ENCODE assay signal across 27 cellular contexts in genomic region chr17:31197991-31198390, GRCh38.
DNase-seq lines count a peak whose midpoint lies in the region; ATAC-seq and TF ChIP-seq lines count a peak whose summit lies in the region.
"Had no signal": no experiment of that assay in that cellular context is flagged by ENCODE, and none has a peak within 500 bp of the region (broad histone marks: within the 10 kb centered on the region; RNA-seq: fewer than 3 reads in every experiment).

No MANE protein-coding gene starts in this region.

- TF ChIP-seq EP300 in SK-N-SH (IDR thresholded peaks at IDR 0.05; ENCODE audit: borderline replicate concordance in 1 of 2, low read depth in 1 of 2, low read length in 1 of 2) (no peak), sigmoid colon (IDR thresholded peaks at IDR 0.05) (no peak)

- CTCF ChIA-PET in SK-N-SH (lab: Yijun Ruan, JAX) (no interaction called here), WTC11 (lab: Charles Lee) (no interaction called here)

- H2AFZ ChIP-seq in SK-N-SH (ENCODE audit: low read depth) = no peak overlapping the region
- H2AFZ ChIP-seq: neural progenitor cell had no signal

- ATAC-seq in SK-N-SH treated with all-trans-retinoic acid at 6 μM for 48 hours (no peak), WTC11 (no peak)
- ATAC-seq: activated naive CD4-positive, alpha-beta T cell treated with anti-CD3 and anti-CD28 coated beads, Interleukin-2, amount 50 U/mL, for 72 hours; CD8-positive, alpha-beta T cell; gastroesophageal sphincter had no signal

- TF ChIP-seq CTCF in SK-N-SH (IDR thresholded peaks at IDR 0.05) (no peak), WTC11 (IDR thresholded peaks at IDR 0.05) (no peak), fibroblast of the aortic adventitia (IDR thresholded peaks at IDR 0.05; ENCODE audit: insufficient read depth, low read length) (no peak), sigmoid colon (IDR thresholded peaks at IDR 0.05) (no peak)

- H3K9me3 ChIP-seq in SK-N-SH (no peaks in the 10 kb centered on the region), sigmoid colon (no peaks in the 10 kb centered on the region)
- H3K9me3 ChIP-seq: gastroesophageal sphincter, prostate gland had no signal

- WGBS in SK-N-SH (ENCODE audit: low lambda C conversion rate) = 97% methylated on average over 1 of the region's 1 CpG
- WGBS in sigmoid colon, 2 donors = 96 to 97% methylated on average over 1 of the region's 1 CpG

- intact Hi-C loops in sigmoid colon (cut with DNase I) = no loop called here

- H3K79me2 ChIP-seq in SK-N-SH (ENCODE audit: insufficient read depth) = peaks cover 34% of the 10 kb centered on the region

- H3K9ac ChIP-seq in SK-N-SH = no peak overlapping the region
- H3K9ac ChIP-seq: neural progenitor cell had no signal

- peaks cover 17 to 46% of the 10 kb centered on the region in 2 experiments for H3K36me3 ChIP-seq in SK-N-SH (replicated peaks in 1 of 2; ENCODE audit: control insufficient read depth in 1 of 2, insufficient read depth in 2 of 2, low read length in 1 of 2)
- no peaks in the 10 kb centered on the region for H3K36me3 ChIP-seq in sigmoid colon
- H3K36me3 ChIP-seq: prostate gland had no signal

- H3K27ac ChIP-seq in SK-N-SH (ENCODE audit: low read depth in 2 of 2, low read length in 1 of 2) (peak overlapping the region in 1 of 2 experiments; percentile 13; a peak in 1 of 4 replicates), sigmoid colon (no peak overlapping the region)
- H3K27ac ChIP-seq: gastroesophageal sphincter, HL-60, neural progenitor cell, prostate gland had no signal

- no peak for TF ChIP-seq RAD21 in SK-N-SH (IDR thresholded peaks at IDR 0.05; ENCODE audit: low read length)

- H3K4me1 Mint-ChIP-seq in WTC11 = no peaks in the 10 kb centered on the region
- H3K4me1 Mint-ChIP-seq: activated B cell treated with CpG ODN at 0.5 μM for 24 hours, neural progenitor cell had no signal

- H3K4me2 ChIP-seq in SK-N-SH = no peak overlapping the region
- H3K4me2 ChIP-seq: neural progenitor cell had no signal

- POLR2A ChIA-PET in SK-N-SH (lab: Yijun Ruan, JAX) (no interaction called here), WTC11 (lab: Charles Lee) (no interaction called here)

- peaks cover 30% of the 10 kb centered on the region for H3F3A ChIP-seq in SK-N-SH (replicated peaks; ENCODE audit: insufficient read depth)

- no peak overlapping the region for H3K4me3 Mint-ChIP-seq in WTC11
- H3K4me3 Mint-ChIP-seq: activated B cell treated with CpG ODN at 0.5 μM for 24 hours; CD8-positive, alpha-beta T cell; neural progenitor cell; type B pancreatic cell had no signal

- peaks cover 5% of the 10 kb centered on the region; the same call in 1 of the 2 replicates for H4K20me1 ChIP-seq in SK-N-SH (ENCODE audit: insufficient read depth)

- peak overlapping the region; percentile 4; the same call in 1 of the 2 replicates for H3K27ac Mint-ChIP-seq in WTC11
- H3K27ac Mint-ChIP-seq: activated B cell treated with CpG ODN at 0.5 μM for 24 hours; activated naive CD4-positive, alpha-beta T cell treated with anti-CD3 and anti-CD28 coated beads, Interleukin-2, amount 50 U/mL, for 72 hours; activated T-helper 2 cell treated with anti-CD3 and anti-CD28 coated beads, Interferon-gamma antibody, Interleukin-2, Interleukin-4, amounts not matched to agents 10 μg/mL and 5 μg/mL and 100 μg/mL, durations not matched to agents 14 hours and 24 hours and 36 hours; CD8-positive, alpha-beta T cell; neural progenitor cell; type B pancreatic cell had no signal

- no peaks in the 10 kb centered on the region for H3K27me3 Mint-ChIP-seq in WTC11 (ENCODE audit: low read depth)
- H3K27me3 Mint-ChIP-seq: activated B cell treated with CpG ODN at 0.5 μM for 24 hours, type B pancreatic cell had no signal

- H3K4me1 ChIP-seq in SK-N-SH (ENCODE audit: control insufficient read depth in 1 of 2, insufficient read depth in 2 of 2, low read depth in 1 of 2, low read length in 1 of 2) (no peaks in the 10 kb centered on the region; a peak in 3 of 4 replicates), sigmoid colon (peaks cover 0 to 3% (median 0%) of the 10 kb centered on the region in 4 donors)
- H3K4me1 ChIP-seq: gastroesophageal sphincter, neural progenitor cell, prostate gland had no signal

- no peaks in the 10 kb centered on the region for H3K9me2 ChIP-seq in SK-N-SH

- H3K27me3 ChIP-seq in SK-N-SH (ENCODE audit: insufficient read depth) (no peaks in the 10 kb centered on the region), sigmoid colon (no peaks in the 10 kb centered on the region)
- H3K27me3 ChIP-seq: gastroesophageal sphincter, neural progenitor cell had no signal

- H3K9me3 Mint-ChIP-seq in WTC11 = 0 out of 2 replicates have a peak, but pooled peaks cover 4% of the 10 kb centered on the region
- H3K9me3 Mint-ChIP-seq: activated naive CD4-positive, alpha-beta T cell treated with anti-CD3 and anti-CD28 coated beads, Interleukin-2, amount 50 U/mL, for 72 hours; activated T-helper 2 cell treated with anti-CD3 and anti-CD28 coated beads, Interferon-gamma antibody, Interleukin-2, Interleukin-4, amounts not matched to agents 10 μg/mL and 5 μg/mL and 100 μg/mL, durations not matched to agents 14 hours and 24 hours and 36 hours; CD8-positive, alpha-beta T cell; type B pancreatic cell had no signal

- no peaks in the 10 kb centered on the region for H3K36me3 Mint-ChIP-seq in WTC11
- H3K36me3 Mint-ChIP-seq: activated naive CD4-positive, alpha-beta T cell treated with anti-CD3 and anti-CD28 coated beads, Interleukin-2, amount 50 U/mL, for 72 hours had no signal

- TF ChIP-seq POLR2A in sigmoid colon (IDR thresholded peaks at IDR 0.05) = no peak

- no peak overlapping the region for H3K4me3 ChIP-seq in SK-N-SH (ENCODE audit: low read depth in 2 of 2, low read length in 1 of 2)
- no peak overlapping the region for H3K4me3 ChIP-seq in fibroblast of the aortic adventitia (ENCODE audit: low read depth, low read length)
- H3K4me3 ChIP-seq in sigmoid colon = no peak overlapping the region
- H3K4me3 ChIP-seq: gastroesophageal sphincter, neural progenitor cell, prostate gland had no signal

- no peak for DNase-seq in SK-N-SH
- DNase-seq in WTC11 (ENCODE audit: low spot score) = no peak
- DNase-seq in fibroblast of the aortic adventitia (ENCODE audit: low read depth) = peak; percentile 19
- no peak for DNase-seq in DMS79 (lab: John Stamatoyannopoulos, UW)
- DNase-seq in stimulated activated CD4-positive, alpha-beta T cell treated with anti-CD3 and anti-CD28 coated beads, Interleukin-1b, Interleukin-23, amount 100 ng/mL, for 48 hours = no peak
- no peak for DNase-seq in NCI-H510A treated with DMSO at 0.1 percent for 48 hours (lab: John Stamatoyannopoulos, UW)
- DNase-seq in sigmoid colon = no peak
- DNase-seq: 8988T; activated B cell treated with CpG ODN at 0.5 μM for 24 hours; activated CD4-positive, alpha-beta T cell treated with anti-CD3 and anti-CD28 coated beads, Interleukin-2, amount 50 U/mL, for 4 hours; activated CD8-positive, alpha-beta memory T cell treated with anti-CD3 and anti-CD28 coated beads, Interleukin-2, amount 50 U/mL, for 48 hours; anterior cingulate cortex; CD8-positive, alpha-beta T cell; central memory CD4-positive, alpha-beta T cell; hippocampal formation; islet precursor cell; NCI-H1105 treated with DMSO at 0.1 percent for 48 hours; NCI-H2029; T-helper 9 cell had no signal

TF ChIP-seq in SK-N-SH, 30 proteins besides CTCF, POLR2A, EP300 and RAD21:
- TF ChIP-seq SIN3A (IDR thresholded peaks at IDR 0.05; ENCODE audit: borderline replicate concordance, low read depth, low read length) = no peak
- no peak for TF ChIP-seq USF2 (IDR thresholded peaks at IDR 0.05; ENCODE audit: borderline replicate concordance, low read depth, low read length)
- TF ChIP-seq FOSL2 (IDR thresholded peaks at IDR 0.05; ENCODE audit: borderline replicate concordance, low read depth) = peak; percentile 12; the same call in 1 of the 2 replicates

TF ChIP-seq in SK-N-SH treated with all-trans-retinoic acid at 6 μM for 48 hours, 23 proteins besides CTCF, POLR2A, EP300 and RAD21 (continues in another document):
- no peak for TF ChIP-seq PPARA (CRISPR knock-in tag; IDR thresholded peaks at IDR 0.05; ENCODE audit: borderline replicate concordance)
- no peak for TF ChIP-seq ZNF565 (CRISPR knock-in tag; conservative IDR thresholded peaks at IDR 0.05; ENCODE audit: low read depth)
- no peak for TF ChIP-seq CREB5 (CRISPR knock-in tag; IDR thresholded peaks at IDR 0.05; ENCODE audit: low read depth)
- no peak for TF ChIP-seq SNAI2 (CRISPR knock-in tag; IDR thresholded peaks at IDR 0.05)
- no peak for TF ChIP-seq ZC3H10 (CRISPR knock-in tag; IDR thresholded peaks at IDR 0.05)
- TF ChIP-seq ZNF8 (CRISPR knock-in tag; IDR thresholded peaks at IDR 0.05) = no peak
- TF ChIP-seq ISL1 (CRISPR knock-in tag; IDR thresholded peaks at IDR 0.05) = no peak

TF ChIP-seq in WTC11, 78 proteins besides CTCF, POLR2A, EP300 and RAD21:
- TF ChIP-seq GABPB1 (CRISPR knock-in tag; IDR thresholded peaks at IDR 0.05) = no peak
- no peak for TF ChIP-seq MYBL2 (CRISPR knock-in tag; IDR thresholded peaks at IDR 0.05)
- no peak for TF ChIP-seq FOXP1 (CRISPR knock-in tag; IDR thresholded peaks at IDR 0.05; ENCODE audit: borderline replicate concordance)
- no peak for TF ChIP-seq KAT7 (CRISPR knock-in tag; IDR thresholded peaks at IDR 0.05; ENCODE audit: borderline replicate concordance)
- TF ChIP-seq, protein P1, sequence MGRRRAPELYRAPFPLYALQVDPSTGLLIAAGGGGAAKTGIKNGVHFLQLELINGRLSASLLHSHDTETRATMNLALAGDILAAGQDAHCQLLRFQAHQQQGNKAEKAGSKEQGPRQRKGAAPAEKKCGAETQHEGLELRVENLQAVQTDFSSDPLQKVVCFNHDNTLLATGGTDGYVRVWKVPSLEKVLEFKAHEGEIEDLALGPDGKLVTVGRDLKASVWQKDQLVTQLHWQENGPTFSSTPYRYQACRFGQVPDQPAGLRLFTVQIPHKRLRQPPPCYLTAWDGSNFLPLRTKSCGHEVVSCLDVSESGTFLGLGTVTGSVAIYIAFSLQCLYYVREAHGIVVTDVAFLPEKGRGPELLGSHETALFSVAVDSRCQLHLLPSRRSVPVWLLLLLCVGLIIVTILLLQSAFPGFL (CRISPR knock-in tag; IDR thresholded peaks at IDR 0.05; ENCODE audit: borderline replicate concordance) = no peak
